In the genomic region with DNA sequence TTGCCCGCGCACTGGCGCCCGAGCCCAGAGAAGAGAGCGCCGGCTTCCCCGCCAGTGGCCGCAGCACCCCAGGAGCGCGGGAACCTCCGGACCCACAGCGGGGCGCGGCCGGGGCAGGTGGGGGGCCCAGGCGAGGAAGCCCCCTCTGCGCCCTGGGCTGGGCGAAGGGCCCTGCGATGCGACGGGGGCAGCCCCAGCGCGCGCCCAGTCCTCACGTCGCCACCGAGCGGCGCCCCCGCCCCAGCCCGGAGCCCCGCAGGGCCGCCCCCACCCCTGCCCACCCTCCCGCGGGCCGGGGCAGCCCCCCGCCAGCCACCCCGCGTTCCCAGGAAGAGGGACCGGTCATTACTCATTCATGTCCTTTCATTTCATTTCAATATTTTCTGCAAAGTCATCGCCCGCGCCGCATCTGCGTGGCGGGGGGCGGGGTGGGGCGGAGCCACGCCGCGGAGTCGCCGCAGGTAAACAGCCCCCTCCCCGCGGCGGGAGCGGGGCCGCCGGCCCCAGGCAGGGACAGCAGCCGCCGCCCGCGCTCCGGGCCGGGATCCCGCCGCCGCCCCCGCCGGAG, we compare ENCODE assay signal across 9 cellular contexts. TPM values are rescaled to one million over a fixed set of nuclear protein-coding genes. Genes with fewer than 3 reads are reported as not detected.
DNase-seq lines count a peak whose midpoint lies in the region; ATAC-seq and TF ChIP-seq lines count a peak whose summit lies in the region.
"Had no signal": no experiment of that assay in that cellular context is flagged by ENCODE, and none has a peak within 500 bp of the region (broad histone marks: within the 10 kb centered on the region; RNA-seq: fewer than 3 reads in every experiment).

No MANE protein-coding gene starts in this region.

- DNase-seq in GM13977 (ENCODE audit: low spot score) (peak; percentile 70), amniotic epithelial cell (ENCODE audit: low read depth) (peak; percentile 17), mesenchymal stem cell (no peak), transverse colon (no peak), C1 segment of cervical spinal cord (lab: John Stamatoyannopoulos, UW) (no peak), NCI-H1694 (lab: John Stamatoyannopoulos, UW) (no peak), foreskin keratinocyte (no peak)

- peak overlapping the region in 1 of 2 experiments; percentile 57 for H3K18ac ChIP-seq in mesenchymal stem cell (ENCODE audit: low read depth in 1 of 2, low read length in 2 of 2)

- H3K27ac ChIP-seq in OCI-LY3 (ENCODE audit: low read length) (no peak overlapping the region), mesenchymal stem cell (ENCODE audit: low read length, poor library complexity, severe bottlenecking) (no peak overlapping the region), transverse colon (no peak overlapping the region), foreskin keratinocyte (no peak overlapping the region)

- no peak overlapping the region for H2AFZ ChIP-seq in OCI-LY3 (ENCODE audit: low read depth, low read length)
- H2AFZ ChIP-seq in mesenchymal stem cell (ENCODE audit: low read depth, low read length), result no peak overlapping the region

- H3K4ac ChIP-seq in mesenchymal stem cell (ENCODE audit: low read depth in 1 of 2, low read length in 2 of 2), result no peak overlapping the region

- no peak overlapping the region for H2BK15ac ChIP-seq in mesenchymal stem cell (ENCODE audit: low read depth, poor library complexity, severe bottlenecking)

- no peaks in the 10 kb centered on the region for H3K36me3 ChIP-seq in OCI-LY3 (replicated peaks; ENCODE audit: low read depth, low read length)
- H3K36me3 ChIP-seq in mesenchymal stem cell (ENCODE audit: control insufficient read depth in 1 of 2, insufficient read depth in 2 of 2, low read depth in 1 of 2, low read length in 2 of 2), result no peaks in the 10 kb centered on the region
- H3K36me3 ChIP-seq in transverse colon, result no peaks in the 10 kb centered on the region

- no peak overlapping the region for H2AK5ac ChIP-seq in mesenchymal stem cell (ENCODE audit: low read length, severe bottlenecking)

- no peaks in the 10 kb centered on the region for H4K20me1 ChIP-seq in OCI-LY3 (ENCODE audit: insufficient read depth, low read length)

- H3K4me3 ChIP-seq in OCI-LY3 (ENCODE audit: low read length) (peak overlapping the region; percentile 70), mesenchymal stem cell (ENCODE audit: insufficient read depth in 1 of 2, low read depth in 1 of 2, low read length in 2 of 2) (peak overlapping the region in 1 of 2 experiments; percentile 55), transverse colon (peak overlapping the region in 3 of 4 donors; percentile 41 to 53 (median 50))

- intact Hi-C loops in transverse colon (cut with DNase I; ENCODE audit: low total_unique reads), result no loop called here

- TF ChIP-seq POLR2A in transverse colon (IDR thresholded peaks at IDR 0.05), result no peak

- H3K9me3 ChIP-seq in OCI-LY3 (ENCODE audit: insufficient read depth, low read length) (no peaks in the 10 kb centered on the region), mesenchymal stem cell (ENCODE audit: control insufficient read depth, low read length) (no peaks in the 10 kb centered on the region), transverse colon (no peaks in the 10 kb centered on the region)

- no peak overlapping the region for H3K14ac ChIP-seq in mesenchymal stem cell (ENCODE audit: low read length in 2 of 2)

- 3% methylated on average over 41 of the region's 70 CpGs for WGBS in mesenchymal stem cell
- 2% methylated on average over 41 of the region's 70 CpGs; no CpG with 5 or more reads in 1 of the 2 donors for WGBS in transverse colon (ENCODE audit: low coverage in 1 of 2), 2 donors

- TF ChIP-seq CTCF in GM13977 (IDR thresholded peaks at IDR 0.05; ENCODE audit: extremely low read depth, insufficient read depth, missing control alignments), result peak; percentile 28
- TF ChIP-seq CTCF in OCI-LY3 (IDR thresholded peaks at IDR 0.05; ENCODE audit: low read depth, low read length), result no peak
- TF ChIP-seq CTCF in transverse colon (IDR thresholded peaks at IDR 0.05), result no peak
- no peak for TF ChIP-seq CTCF in foreskin keratinocyte (conservative IDR thresholded peaks at IDR 0.05)

- in situ Hi-C loops in GM13977 (cut with MboI; ENCODE audit: low pct_unique_long_range_greater_than_20kb, low sequenced_read_pairs, unreplicated experiment), result no loop called here
- in situ Hi-C loops in transverse colon (cut with MboI; ENCODE audit: low pct_ligation_motif_present in 1 of 4, low pct_unique_long_range_greater_than_20kb in 1 of 4, low sequenced_read_pairs in 3 of 4), result no loop called here

- H4K91ac ChIP-seq in mesenchymal stem cell (ENCODE audit: low read length), result no peak overlapping the region

- no peak overlapping the region for H3K23ac ChIP-seq in mesenchymal stem cell (ENCODE audit: low read length in 2 of 2)

- H2BK120ac ChIP-seq in mesenchymal stem cell (ENCODE audit: low read depth, low read length), result peak overlapping the region; percentile 59

- H3K4me1 ChIP-seq in OCI-LY3 (ENCODE audit: low read length) (peaks cover 21% of the 10 kb centered on the region), mesenchymal stem cell (ENCODE audit: control insufficient read depth, insufficient read depth, low read depth, low read length) (peaks cover 12% of the 10 kb centered on the region), transverse colon (peaks cover 0 to 13% (median 11%) of the 10 kb centered on the region in 4 donors), foreskin keratinocyte (no peaks in the 10 kb centered on the region)

- ATAC-seq in foreskin keratinocyte, result no peak

- H3K79me1 ChIP-seq in mesenchymal stem cell (replicated peaks; ENCODE audit: low read length, poor library complexity, severe bottlenecking), result no peaks in the 10 kb centered on the region

- no peaks in the 10 kb centered on the region for H3K79me2 ChIP-seq in OCI-LY3 (ENCODE audit: low read length)

- no peak overlapping the region for H2BK5ac ChIP-seq in mesenchymal stem cell (ENCODE audit: low read depth, low read length, poor library complexity, severe bottlenecking)

- H2BK12ac ChIP-seq in mesenchymal stem cell (ENCODE audit: low read length in 2 of 2), result peak overlapping the region in 1 of 2 experiments; percentile 60

- TF ChIP-seq EP300 in transverse colon (IDR thresholded peaks at IDR 0.05; ENCODE audit: low read depth), result no peak

- H3K9ac ChIP-seq in OCI-LY3 (ENCODE audit: low read length), result peak overlapping the region; percentile 47; the same call in 1 of the 2 replicates
- H3K9ac ChIP-seq in mesenchymal stem cell (ENCODE audit: low read length), result no peak overlapping the region

- H3K4me2 ChIP-seq in OCI-LY3 (ENCODE audit: low read length) (peak overlapping the region; percentile 51), mesenchymal stem cell (ENCODE audit: low read length, poor library complexity, severe bottlenecking) (peak overlapping the region; percentile 82)

- H4K8ac ChIP-seq in mesenchymal stem cell (ENCODE audit: low read length), result no peak overlapping the region

- H3K27me3 ChIP-seq in OCI-LY3 (ENCODE audit: low read depth, low read length), result peaks cover 7% of the 10 kb centered on the region; the same call in 1 of the 2 replicates
- peaks cover 26 to 46% of the 10 kb centered on the region in 2 experiments for H3K27me3 ChIP-seq in mesenchymal stem cell (ENCODE audit: control insufficient read depth in 1 of 2, insufficient read depth in 1 of 2, low read length in 2 of 2)
- peaks cover 57% of the 10 kb centered on the region for H3K27me3 ChIP-seq in transverse colon
- H3K27me3 ChIP-seq in foreskin keratinocyte, result peaks cover 21% of the 10 kb centered on the region

RNA-seq across cellular contexts. Expression of a gene that starts 0.7 kb away (rescaled TPM):
- polyA plus RNA-seq in mesenchymal stem cell (2013, experiment 1 of 2), result 1.5 TPM
- polyA plus RNA-seq in mesenchymal stem cell (2013, experiment 2 of 2), result 1.5 TPM
- total RNA-seq in transverse colon (under 1 TPM in 1 of 4 donors, not detected in 3; 0.32 TPM), foreskin keratinocyte (0.53 and 1.0 TPM in 2 replicates)
- 0.85 and 1.8 TPM in 2 replicates for polyA plus RNA-seq in foreskin keratinocyte
- total RNA-seq: renal cortical epithelial cell had no signal

RNA-seq across cellular contexts. Expression of a gene that starts 15.9 kb away (rescaled TPM):
- 28.4 TPM for polyA plus RNA-seq in mesenchymal stem cell (2013, experiment 1 of 2)
- 27.7 TPM for polyA plus RNA-seq in mesenchymal stem cell (2013, experiment 2 of 2)
- 100 to 1,000 TPM in 1 of 4 donors, 10 to 100 TPM in 3; 40.6 to 109 (median 69.4) TPM for total RNA-seq in transverse colon
- total RNA-seq in foreskin keratinocyte, result 50.7 and 52.2 TPM in 2 replicates
- 63.7 and 64.5 TPM in 2 replicates for polyA plus RNA-seq in foreskin keratinocyte

RNA-seq across cellular contexts. Expression of a gene that starts 31.0 kb away (rescaled TPM):
- polyA plus RNA-seq in mesenchymal stem cell (2013, experiment 1 of 2), result 13.6 TPM
- polyA plus RNA-seq in mesenchymal stem cell (2013, experiment 2 of 2), result 12.6 TPM
- total RNA-seq in transverse colon (10 to 100 TPM; 27.3 to 91.3 (median 35.1) TPM), foreskin keratinocyte (28.9 and 29.6 TPM in 2 replicates)
- polyA plus RNA-seq in foreskin keratinocyte, result 34.8 and 38.3 TPM in 2 replicates

Comparison
In these comparisons a context has a peak if more than half of its experiments do, and no peak if none do; other contexts are left out.
1. DNase-seq: peak in GM13977 (single experiment) and amniotic epithelial cell (single experiment); none in mesenchymal stem cell (single experiment), transverse colon (single experiment), C1 segment of cervical spinal cord (0 of 14), NCI-H1694 (single experiment) and foreskin keratinocyte (0 of 2).